1 cellular context compared by ENCODE assay signal in the genomic region with DNA sequence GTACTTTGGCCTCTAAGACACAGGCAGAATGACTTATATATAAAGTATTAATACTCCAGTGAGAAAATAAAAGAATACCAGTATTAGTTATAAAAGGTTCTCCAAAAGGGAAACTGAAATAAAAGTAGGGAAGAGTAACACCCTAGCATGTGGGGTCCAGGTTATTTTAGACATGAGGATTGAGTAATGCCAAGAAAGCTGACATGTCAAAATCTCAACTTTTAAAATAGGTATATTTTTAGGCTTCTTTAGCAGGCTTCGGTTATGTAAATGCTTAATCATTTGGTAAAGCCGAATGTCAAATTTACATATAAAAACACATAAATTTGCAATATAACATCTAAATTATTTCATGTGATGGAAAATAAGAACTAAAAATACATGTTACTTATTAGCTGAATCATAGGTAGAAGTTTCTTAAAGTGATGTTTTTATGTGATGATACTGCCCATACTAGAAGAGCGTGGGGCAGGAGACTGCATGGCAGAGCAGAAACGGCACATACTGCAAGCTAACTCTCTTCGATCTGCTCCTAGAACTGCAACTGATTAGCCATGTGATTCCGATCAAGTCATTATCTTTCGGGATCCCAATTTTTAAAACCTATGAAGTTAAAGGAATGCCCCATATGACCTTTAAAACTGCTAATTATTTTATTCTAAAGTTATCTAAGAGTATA.
TF ChIP-seq lines count a peak whose summit lies in the region.

No MANE protein-coding gene starts in this region.

TF ChIP-seq in SK-N-SH, 30 proteins besides CTCF, POLR2A, EP300 and RAD21 (continued from another document):
- no peak for TF ChIP-seq TEAD4 (IDR thresholded peaks at IDR 0.05; ENCODE audit: borderline replicate concordance, insufficient read depth)
- TF ChIP-seq SMC3 (IDR thresholded peaks at IDR 0.05; ENCODE audit: low read depth, low read length): no peak
- no peak for TF ChIP-seq SIN3A (IDR thresholded peaks at IDR 0.05; ENCODE audit: borderline replicate concordance, low read depth, low read length)
- TF ChIP-seq, protein P1, sequence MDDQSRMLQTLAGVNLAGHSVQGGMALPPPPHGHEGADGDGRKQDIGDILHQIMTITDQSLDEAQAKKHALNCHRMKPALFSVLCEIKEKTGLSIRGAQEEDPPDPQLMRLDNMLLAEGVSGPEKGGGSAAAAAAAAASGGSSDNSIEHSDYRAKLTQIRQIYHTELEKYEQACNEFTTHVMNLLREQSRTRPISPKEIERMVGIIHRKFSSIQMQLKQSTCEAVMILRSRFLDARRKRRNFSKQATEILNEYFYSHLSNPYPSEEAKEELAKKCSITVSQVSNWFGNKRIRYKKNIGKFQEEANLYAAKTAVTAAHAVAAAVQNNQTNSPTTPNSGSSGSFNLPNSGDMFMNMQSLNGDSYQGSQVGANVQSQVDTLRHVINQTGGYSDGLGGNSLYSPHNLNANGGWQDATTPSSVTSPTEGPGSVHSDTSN (IDR thresholded peaks at IDR 0.05): no peak
- TF ChIP-seq, protein P2, sequence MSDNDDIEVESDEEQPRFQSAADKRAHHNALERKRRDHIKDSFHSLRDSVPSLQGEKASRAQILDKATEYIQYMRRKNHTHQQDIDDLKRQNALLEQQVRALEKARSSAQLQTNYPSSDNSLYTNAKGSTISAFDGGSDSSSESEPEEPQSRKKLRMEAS (IDR thresholded peaks at IDR 0.05; ENCODE audit: low read depth): no peak
- TF ChIP-seq, protein P3, sequence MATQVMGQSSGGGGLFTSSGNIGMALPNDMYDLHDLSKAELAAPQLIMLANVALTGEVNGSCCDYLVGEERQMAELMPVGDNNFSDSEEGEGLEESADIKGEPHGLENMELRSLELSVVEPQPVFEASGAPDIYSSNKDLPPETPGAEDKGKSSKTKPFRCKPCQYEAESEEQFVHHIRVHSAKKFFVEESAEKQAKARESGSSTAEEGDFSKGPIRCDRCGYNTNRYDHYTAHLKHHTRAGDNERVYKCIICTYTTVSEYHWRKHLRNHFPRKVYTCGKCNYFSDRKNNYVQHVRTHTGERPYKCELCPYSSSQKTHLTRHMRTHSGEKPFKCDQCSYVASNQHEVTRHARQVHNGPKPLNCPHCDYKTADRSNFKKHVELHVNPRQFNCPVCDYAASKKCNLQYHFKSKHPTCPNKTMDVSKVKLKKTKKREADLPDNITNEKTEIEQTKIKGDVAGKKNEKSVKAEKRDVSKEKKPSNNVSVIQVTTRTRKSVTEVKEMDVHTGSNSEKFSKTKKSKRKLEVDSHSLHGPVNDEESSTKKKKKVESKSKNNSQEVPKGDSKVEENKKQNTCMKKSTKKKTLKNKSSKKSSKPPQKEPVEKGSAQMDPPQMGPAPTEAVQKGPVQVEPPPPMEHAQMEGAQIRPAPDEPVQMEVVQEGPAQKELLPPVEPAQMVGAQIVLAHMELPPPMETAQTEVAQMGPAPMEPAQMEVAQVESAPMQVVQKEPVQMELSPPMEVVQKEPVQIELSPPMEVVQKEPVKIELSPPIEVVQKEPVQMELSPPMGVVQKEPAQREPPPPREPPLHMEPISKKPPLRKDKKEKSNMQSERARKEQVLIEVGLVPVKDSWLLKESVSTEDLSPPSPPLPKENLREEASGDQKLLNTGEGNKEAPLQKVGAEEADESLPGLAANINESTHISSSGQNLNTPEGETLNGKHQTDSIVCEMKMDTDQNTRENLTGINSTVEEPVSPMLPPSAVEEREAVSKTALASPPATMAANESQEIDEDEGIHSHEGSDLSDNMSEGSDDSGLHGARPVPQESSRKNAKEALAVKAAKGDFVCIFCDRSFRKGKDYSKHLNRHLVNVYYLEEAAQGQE (IDR thresholded peaks at IDR 0.05; ENCODE audit: low read depth, low read length): no peak
- TF ChIP-seq TAF1 (IDR thresholded peaks at IDR 0.05; ENCODE audit: borderline replicate concordance, low read depth, low read length): no peak
- TF ChIP-seq POLR2AphosphoS5 (IDR thresholded peaks at IDR 0.05; ENCODE audit: low read depth, low read length): no peak
TF ChIP-seq in SK-N-SH: peak in this region for 0.
